In the genomic region with DNA sequence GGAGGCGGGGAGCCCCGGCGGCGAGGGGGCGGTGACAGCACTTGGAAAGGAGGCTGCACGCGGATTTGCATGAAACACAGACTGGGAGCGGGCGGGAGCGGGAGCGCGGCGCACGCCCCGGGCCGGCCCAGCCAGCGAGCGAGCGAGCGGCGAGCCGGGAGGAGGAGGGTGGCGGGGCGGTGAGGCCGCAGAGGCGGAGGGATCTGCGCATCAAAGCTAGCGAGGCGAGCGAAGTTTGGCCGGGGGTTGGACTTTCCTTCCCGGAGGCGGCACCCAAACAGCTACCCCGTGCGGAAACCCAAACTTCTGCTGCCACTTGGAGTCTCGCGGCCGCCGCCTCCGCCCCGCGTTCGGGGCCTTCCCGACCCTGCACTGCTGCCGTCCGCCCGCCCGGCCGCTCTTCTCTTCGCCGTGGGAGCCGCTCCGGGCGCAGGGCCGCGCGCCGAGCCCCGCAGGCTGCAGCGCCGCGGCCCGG, we compare ENCODE assay signal across 8 cellular contexts. TPM values are rescaled to one million over a fixed set of nuclear protein-coding genes. Genes with fewer than 3 reads are reported as not detected.
DNase-seq lines count a peak whose midpoint lies in the region; ATAC-seq, FAIRE-seq and TF ChIP-seq lines count a peak whose summit lies in the region.

A gene (plus strand): TSS at position 72 of the 475 bp plus-strand sequence. CDS start 553 bp downstream, outside the sequence.

- TF ChIP-seq CTCF in GM12865 (IDR thresholded peaks at IDR 0.05; ENCODE audit: insufficient read depth, low read depth, low read length, missing control alignments) (no peak), HepG2 (CRISPR knock-in tag; IDR thresholded peaks at IDR 0.05) (no peak)

- H3K27me3 ChIP-seq in HepG2 (ENCODE audit: control insufficient read depth in 1 of 2, insufficient read depth in 2 of 2, low read length in 2 of 2) = no peaks in the 10 kb centered on the region; a peak in 1 of 5 replicates

- no peak within 1 kb of the TSS for H2AFZ ChIP-seq in HepG2 (ENCODE audit: low read length)

- peak within 1 kb of the TSS; percentile 94 for H3K27ac ChIP-seq in HepG2 (ENCODE audit: extremely low read length, insufficient read depth, low read length)

- intact Hi-C loops in HepG2 (cut with micrococcal nuclease; ENCODE audit: unreplicated experiment) = loop anchor here (2.0 kb wide), 2 partner anchors 39 to 189 kb away; a partner anchor contains a TSS

- H3K36me3 ChIP-seq in HepG2 (replicated peaks in 1 of 2; ENCODE audit: control insufficient read depth in 1 of 2, insufficient read depth in 2 of 2, low read length in 2 of 2) = peaks cover 0 to 6% of the 10 kb centered on the region in 2 experiments; a peak in 1 of 5 replicates

- no TSS peak for BruUV-seq in HepG2 (replicated peaks; lab: Mats Ljungman, UMichigan)

- TF ChIP-seq POLR2A in HepG2 (IDR thresholded peaks at IDR 0.05; ENCODE audit: insufficient read depth in 1 of 2, low read depth in 2 of 2, low read length in 2 of 2) = peak; percentile 78 to 82

- TF ChIP-seq EP300 in HepG2 (IDR thresholded peaks at IDR 0.05; ENCODE audit: low read depth in 2 of 2, low read length in 2 of 2) = no peak; a peak in 1 of 4 replicates
- 0 out of 2 replicates have a peak, but pooled peaks have one; percentile 24 for TF ChIP-seq EP300 in HepG2 (CRISPR knock-in tag; IDR thresholded peaks at IDR 0.05; ENCODE audit: borderline replicate concordance)

- peak within 1 kb of the TSS; percentile 93 for H3K9ac ChIP-seq in HepG2 (ENCODE audit: insufficient read depth, low read depth, low read length)

- CTCF ChIA-PET in HepG2 (lab: Yijun Ruan, JAX; ENCODE audit: low intra/inter-chr PET ratio, low total read pairs) = no interaction called here

- peak within 1 kb of the TSS; percentile 95 for H3K4me2 ChIP-seq in HepG2 (ENCODE audit: low read depth, low read length)

- in situ Hi-C loops in HepG2 (cut with HindIII; ENCODE audit: extremely low pct_ligation_motif_present, low pct_unique_long_range_greater_than_20kb) = no loop called here

- H3K4me1 ChIP-seq in HepG2 (ENCODE audit: insufficient read depth, low read length) = peaks cover 64% of the 10 kb centered on the region

- H4K20me1 ChIP-seq in HepG2 (ENCODE audit: insufficient read depth, low read length) = peaks cover 33% of the 10 kb centered on the region

- peak within 1 kb of the TSS; percentile 86 for H3K4me3 ChIP-seq in GM12865 (ENCODE audit: low read depth, low read length)
- H3K4me3 ChIP-seq in HepG2 (replicated peaks in 1 of 3; ENCODE audit: insufficient read depth in 1 of 3, low read depth in 2 of 3, low read length in 3 of 3) = peak within 1 kb of the TSS; percentile 78 to 98 (median 92)

- POLR2A ChIA-PET in HepG2 (lab: Yijun Ruan, JAX) = interaction anchor here (1.0 to 11.3 kb wide), 16 partner anchors 9 to 456 kb away, joined by 3 to 248 read pairs (median 6); no protein-coding TSS in a partner anchor

- 0% methylated on average over 7 of the region's 63 CpGs for WGBS in HepG2 (ENCODE audit: low lambda C conversion rate)

- no peaks in the 10 kb centered on the region for H3K9me3 ChIP-seq in HepG2 (ENCODE audit: low read length)

- DNase-seq in GM12865 (ENCODE audit: low read depth) = peak; percentile 93
- DNase-seq in NCI-H2196 (lab: John Stamatoyannopoulos, UW; ENCODE audit: unreplicated experiment) = peak; percentile 56
- DNase-seq in activated CD4-positive, alpha-beta T cell treated with anti-CD3 and anti-CD28 coated beads, Interleukin-2, amount 50 U/mL, for 24 hours (ENCODE audit: low read depth in 1 of 2, low spot score in 1 of 2) = peak; percentile 38 to 52
- peak; percentile 94 for DNase-seq in dermis blood vessel endothelial cell
- peak; percentile 86 for DNase-seq in HepG2 (ENCODE audit: low spot score)
- DNase-seq in stimulated activated CD4-positive, alpha-beta T cell treated with anti-CD3 and anti-CD28 coated beads, Interleukin-2, amount 100 ng/mL, for 48 hours = peak; percentile 63
- DNase-seq in NCI-H128 (lab: John Stamatoyannopoulos, UW; ENCODE audit: unreplicated experiment) = no peak

- TF ChIP-seq RAD21 in HepG2 (CRISPR knock-in tag; IDR thresholded peaks at IDR 0.05) = peak; percentile 61

- ATAC-seq in HG02571 (IDR thresholded peaks at IDR 0.05; ENCODE audit: unreplicated experiment) (peak; percentile 48), HepG2 (peak; percentile 67)

- FAIRE-seq in HepG2 (lab: Jason Lieb, UNC) = no peak

- H3K79me2 ChIP-seq in HepG2 (ENCODE audit: insufficient read depth, low read length) = peaks cover 46% of the 10 kb centered on the region

TF ChIP-seq in HepG2, 621 proteins besides CTCF, POLR2A, EP300 and RAD21 (continues in another document):
- TF ChIP-seq JUND (CRISPR knock-in tag; IDR thresholded peaks at IDR 0.05) = no peak
- peak; percentile 15; the same call in 1 of the 2 replicates for TF ChIP-seq ZIK1 (CRISPR knock-in tag; IDR thresholded peaks at IDR 0.05; ENCODE audit: borderline replicate concordance, low read depth)
- TF ChIP-seq ZNF431 (CRISPR knock-in tag; IDR thresholded peaks at IDR 0.05; ENCODE audit: borderline replicate concordance, low read depth) = 0 out of 2 replicates have a peak, but pooled peaks have one; percentile 43
- no peak for TF ChIP-seq GATAD2A (CRISPR knock-in tag; IDR thresholded peaks at IDR 0.05)
- TF ChIP-seq, protein P1, sequence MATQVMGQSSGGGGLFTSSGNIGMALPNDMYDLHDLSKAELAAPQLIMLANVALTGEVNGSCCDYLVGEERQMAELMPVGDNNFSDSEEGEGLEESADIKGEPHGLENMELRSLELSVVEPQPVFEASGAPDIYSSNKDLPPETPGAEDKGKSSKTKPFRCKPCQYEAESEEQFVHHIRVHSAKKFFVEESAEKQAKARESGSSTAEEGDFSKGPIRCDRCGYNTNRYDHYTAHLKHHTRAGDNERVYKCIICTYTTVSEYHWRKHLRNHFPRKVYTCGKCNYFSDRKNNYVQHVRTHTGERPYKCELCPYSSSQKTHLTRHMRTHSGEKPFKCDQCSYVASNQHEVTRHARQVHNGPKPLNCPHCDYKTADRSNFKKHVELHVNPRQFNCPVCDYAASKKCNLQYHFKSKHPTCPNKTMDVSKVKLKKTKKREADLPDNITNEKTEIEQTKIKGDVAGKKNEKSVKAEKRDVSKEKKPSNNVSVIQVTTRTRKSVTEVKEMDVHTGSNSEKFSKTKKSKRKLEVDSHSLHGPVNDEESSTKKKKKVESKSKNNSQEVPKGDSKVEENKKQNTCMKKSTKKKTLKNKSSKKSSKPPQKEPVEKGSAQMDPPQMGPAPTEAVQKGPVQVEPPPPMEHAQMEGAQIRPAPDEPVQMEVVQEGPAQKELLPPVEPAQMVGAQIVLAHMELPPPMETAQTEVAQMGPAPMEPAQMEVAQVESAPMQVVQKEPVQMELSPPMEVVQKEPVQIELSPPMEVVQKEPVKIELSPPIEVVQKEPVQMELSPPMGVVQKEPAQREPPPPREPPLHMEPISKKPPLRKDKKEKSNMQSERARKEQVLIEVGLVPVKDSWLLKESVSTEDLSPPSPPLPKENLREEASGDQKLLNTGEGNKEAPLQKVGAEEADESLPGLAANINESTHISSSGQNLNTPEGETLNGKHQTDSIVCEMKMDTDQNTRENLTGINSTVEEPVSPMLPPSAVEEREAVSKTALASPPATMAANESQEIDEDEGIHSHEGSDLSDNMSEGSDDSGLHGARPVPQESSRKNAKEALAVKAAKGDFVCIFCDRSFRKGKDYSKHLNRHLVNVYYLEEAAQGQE (IDR thresholded peaks at IDR 0.05; ENCODE audit: borderline replicate concordance in 1 of 2, low read depth in 1 of 2, low read length in 2 of 2) = peak in 1 of 2 experiments; percentile 32; a peak in 1 of 4 replicates
- no peak for TF ChIP-seq ZNF136 (CRISPR knock-in tag; IDR thresholded peaks at IDR 0.05; ENCODE audit: low read depth)
- TF ChIP-seq, protein P2, sequence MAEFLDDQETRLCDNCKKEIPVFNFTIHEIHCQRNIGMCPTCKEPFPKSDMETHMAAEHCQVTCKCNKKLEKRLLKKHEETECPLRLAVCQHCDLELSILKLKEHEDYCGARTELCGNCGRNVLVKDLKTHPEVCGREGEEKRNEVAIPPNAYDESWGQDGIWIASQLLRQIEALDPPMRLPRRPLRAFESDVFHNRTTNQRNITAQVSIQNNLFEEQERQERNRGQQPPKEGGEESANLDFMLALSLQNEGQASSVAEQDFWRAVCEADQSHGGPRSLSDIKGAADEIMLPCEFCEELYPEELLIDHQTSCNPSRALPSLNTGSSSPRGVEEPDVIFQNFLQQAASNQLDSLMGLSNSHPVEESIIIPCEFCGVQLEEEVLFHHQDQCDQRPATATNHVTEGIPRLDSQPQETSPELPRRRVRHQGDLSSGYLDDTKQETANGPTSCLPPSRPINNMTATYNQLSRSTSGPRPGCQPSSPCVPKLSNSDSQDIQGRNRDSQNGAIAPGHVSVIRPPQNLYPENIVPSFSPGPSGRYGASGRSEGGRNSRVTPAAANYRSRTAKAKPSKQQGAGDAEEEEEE (CRISPR knock-in tag; IDR thresholded peaks at IDR 0.05; ENCODE audit: borderline replicate concordance) = no peak
- TF ChIP-seq ZNF3 (CRISPR knock-in tag; IDR thresholded peaks at IDR 0.05) = no peak
- no peak for TF ChIP-seq FOXA1 (IDR thresholded peaks at IDR 0.05)
- peak; percentile 12; the same call in 1 of the 2 replicates for TF ChIP-seq FOXA1 (CRISPR knock-in tag; IDR thresholded peaks at IDR 0.05)

RNA-seq across cellular contexts. Expression of the gene that starts here (rescaled TPM):
- total RNA-seq in dermis blood vessel endothelial cell (16.5 and 29.9 TPM in 2 replicates), HepG2 (2016; rRNA removed; fragmentation: Illumina TruSeq; extraction: Trizol) (8.6 and 10.0 TPM in 2 replicates)
- total RNA-seq in HepG2 (2016; cell fraction: cytosol; rRNA removed; fragmentation: Illumina TruSeq; extraction: Trizol; ENCODE audit: low read depth) = 5.9 and 6.9 TPM in 2 replicates
- 8.6 and 9.2 TPM in 2 replicates for total RNA-seq in HepG2 (2016; cell fraction: insoluble cytoplasmic fraction; rRNA removed; fragmentation: Illumina TruSeq; extraction: Trizol)
- total RNA-seq in HepG2 (2016; cell fraction: membrane; rRNA removed; fragmentation: Illumina TruSeq; extraction: Trizol) = 6.1 and 6.5 TPM in 2 replicates
- total RNA-seq in HepG2 (2016; cell fraction: nucleus; rRNA removed; fragmentation: Illumina TruSeq; extraction: Trizol) = 15.6 and 16.8 TPM in 2 replicates
- polyA plus RNA-seq in HepG2 (2011; rRNA removed) = 56.3 and 59.1 TPM in 2 replicates
- polyA plus RNA-seq in HepG2 (2011; cell fraction: cytosol; rRNA removed) = 15.3 and 17.1 TPM in 2 replicates
- 92.6 and 110 TPM in 2 replicates for polyA plus RNA-seq in HepG2 (2011; cell fraction: nucleus; rRNA removed)
- 27.7 and 30.7 TPM in 2 replicates for polyA plus RNA-seq in HepG2 (2012)
- polyA plus RNA-seq in HepG2 (2016; cell fraction: cytosol; fragmentation: Illumina TruSeq; extraction: Trizol; ENCODE audit: low read depth) = 0.69 and 1.4 TPM in 2 replicates
- polyA plus RNA-seq in HepG2 (2016; cell fraction: insoluble cytoplasmic fraction; fragmentation: Illumina TruSeq; extraction: Trizol; ENCODE audit: low read depth) = 9.8 and 12.0 TPM in 2 replicates
- polyA plus RNA-seq in HepG2 (2016; cell fraction: membrane; fragmentation: Illumina TruSeq; extraction: Trizol; ENCODE audit: low read depth) = 2.7 and 3.7 TPM in 2 replicates
- polyA plus RNA-seq in HepG2 (2016; cell fraction: nucleus; fragmentation: Illumina TruSeq; extraction: Trizol; ENCODE audit: insufficient read depth, low read depth) = 25.8 and 26.1 TPM in 2 replicates
- 37.4 and 65.9 TPM in 2 replicates for polyA minus RNA-seq in HepG2 (2011; rRNA and poly(A)+ RNA removed; ENCODE audit: low replicate concordance)
- polyA minus RNA-seq in HepG2 (2011; cell fraction: cytosol; rRNA and poly(A)+ RNA removed) = 17.8 and 26.2 TPM in 2 replicates
- 43.8 and 50.1 TPM in 2 replicates for polyA minus RNA-seq in HepG2 (2011; cell fraction: nucleus; rRNA and poly(A)+ RNA removed)
